In genomic region chr3:39180183-39180545, GRCh38 we compare ENCODE assay signal across 8 cellular contexts. TPM values are rescaled to one million over a fixed set of nuclear protein-coding genes. Genes with fewer than 3 reads are reported as not detected.
DNase-seq lines count a peak whose midpoint lies in the region; ATAC-seq, FAIRE-seq and TF ChIP-seq lines count a peak whose summit lies in the region.

No MANE protein-coding gene starts in this region.

- H3K9ac ChIP-seq in colonic mucosa (ENCODE audit: low read depth in 2 of 2, low read length in 2 of 2): peak overlapping the region; percentile 59 to 83

- H3K27me3 ChIP-seq in BE2C (no peaks in the 10 kb centered on the region), colonic mucosa (no peaks in the 10 kb centered on the region)

- H3K4me3 ChIP-seq in BE2C (ENCODE audit: low read depth, low read length): peak overlapping the region; percentile 55
- H3K4me3 ChIP-seq in LNCaP clone FGC (ENCODE audit: low read depth, low read length): peak overlapping the region; percentile 44
- no peak overlapping the region for H3K4me3 ChIP-seq in colonic mucosa

- H3K27me3 Mint-ChIP-seq in natural killer cell (ENCODE audit: low read depth in 2 of 2): peaks cover 0 to 8% of the 10 kb centered on the region in 2 donors

- H3K4me3 Mint-ChIP-seq in natural killer cell: peak overlapping the region; percentile 84

- no peak for DNase-seq in BE2C
- no peak for DNase-seq in LNCaP clone FGC (ENCODE audit: low read depth)
- no peak for DNase-seq in colonic mucosa
- DNase-seq in natural killer cell: no peak
- DNase-seq in A172 (ENCODE audit: low spot score): no peak
- DNase-seq in RCC 7860 (ENCODE audit: low spot score): no peak
- DNase-seq in activated effector memory CD4-positive, alpha-beta T cell treated with Interleukin-2 at 50 U/mL for 16 hours: no peak

- ATAC-seq in natural killer cell: no peak
- ATAC-seq in GM18858 (IDR thresholded peaks at IDR 0.05; ENCODE audit: unreplicated experiment): no peak

- intact Hi-C loops in colonic mucosa (cut with DNase I) (no loop called here), natural killer cell (cut with micrococcal nuclease) (loop anchor here (10.0 kb wide), 1 partner anchor 75 kb away; the partner anchor contains the start of genes GORASP1 and TTC21A)

- H3K27ac Mint-ChIP-seq in natural killer cell: peak overlapping the region; percentile 54 to 91

- no peak for FAIRE-seq in RCC 7860 (lab: Jason Lieb, UNC)

- no peaks in the 10 kb centered on the region for H3K36me3 Mint-ChIP-seq in natural killer cell

- H3K4me1 ChIP-seq in BE2C (peaks cover 4% of the 10 kb centered on the region; the same call in 1 of the 2 replicates), colonic mucosa (peaks cover 5% of the 10 kb centered on the region)

- no peaks in the 10 kb centered on the region for H3K9me3 ChIP-seq in BE2C
- H3K9me3 ChIP-seq in colonic mucosa: no peaks in the 10 kb centered on the region

- H3K27ac ChIP-seq in colonic mucosa: peak overlapping the region; percentile 34

- H3K9me3 Mint-ChIP-seq in natural killer cell: no peaks in the 10 kb centered on the region

- peaks cover 27 to 40% of the 10 kb centered on the region in 2 donors for H3K4me1 Mint-ChIP-seq in natural killer cell

- TF ChIP-seq CTCF in BE2C (IDR thresholded peaks at IDR 0.05; ENCODE audit: low read depth, low read length): no peak
- TF ChIP-seq CTCF in LNCaP clone FGC (IDR thresholded peaks at IDR 0.05; ENCODE audit: control insufficient read depth, extremely low read depth, insufficient read depth): no peak
- no peak for TF ChIP-seq CTCF in colonic mucosa (IDR thresholded peaks at IDR 0.05)
- no peak for TF ChIP-seq CTCF in natural killer cell (IDR thresholded peaks at IDR 0.05)

- no peaks in the 10 kb centered on the region for H3K36me3 ChIP-seq in BE2C
- H3K36me3 ChIP-seq in colonic mucosa: no peaks in the 10 kb centered on the region

RNA-seq across cellular contexts. Expression of gene XIRP1, which starts 12.2 kb away (rescaled TPM):
- not detected for polyA plus RNA-seq in BE2C (2012; ENCODE audit: insufficient read depth, insufficient read length, low read depth)
- total RNA-seq in colonic mucosa (not detected), natural killer cell (under 1 TPM; 0.14 to 0.40 (median 0.24) TPM)
- not detected in 2 replicates for total RNA-seq in A172 (2014; rRNA removed; shearing (Covaris generic))

RNA-seq across cellular contexts. Expression of gene CSRNP1, which starts 26.8 kb away (rescaled TPM):
- 36.7 TPM for polyA plus RNA-seq in BE2C (2012; ENCODE audit: insufficient read depth, insufficient read length, low read depth)
- 10 to 100 TPM; 11.2 to 26.6 TPM for total RNA-seq in colonic mucosa
- total RNA-seq in natural killer cell: 100 to 1,000 TPM; 208 to 300 (median 253) TPM
- 19.7 and 22.4 TPM in 2 replicates for total RNA-seq in A172 (2014; rRNA removed; shearing (Covaris generic))
